1 cellular context compared by ENCODE assay signal in genomic region chr17:33864758-33865229, GRCh38.
A peak's percentile ranks its signal among the peaks of the same experiment; 100 is the strongest.
TF ChIP-seq lines count a peak whose summit lies in the region.

No MANE protein-coding gene starts in this region.

TF ChIP-seq in SK-N-SH treated with all-trans-retinoic acid at 6 μM for 48 hours, 23 proteins besides CTCF, POLR2A, EP300 and RAD21 (continued from another document):
- TF ChIP-seq CSRNP3 (CRISPR knock-in tag; IDR thresholded peaks at IDR 0.05) (no peak), ESRRG (CRISPR knock-in tag; IDR thresholded peaks at IDR 0.05) (no peak), CREB5 (CRISPR knock-in tag; IDR thresholded peaks at IDR 0.05; ENCODE audit: low read depth) (no peak), POU6F1 (CRISPR knock-in tag; IDR thresholded peaks at IDR 0.05; ENCODE audit: borderline replicate concordance, low read depth) (no peak), BACH2 (CRISPR knock-in tag; IDR thresholded peaks at IDR 0.05; ENCODE audit: borderline replicate concordance) (no peak), ZNF565 (CRISPR knock-in tag; conservative IDR thresholded peaks at IDR 0.05; ENCODE audit: low read depth) (no peak), PPARA (CRISPR knock-in tag; IDR thresholded peaks at IDR 0.05; ENCODE audit: borderline replicate concordance) (no peak), ZNF8 (CRISPR knock-in tag; IDR thresholded peaks at IDR 0.05) (peak; percentile 39; the same call in 1 of the 2 replicates), ZC3H10 (CRISPR knock-in tag; IDR thresholded peaks at IDR 0.05) (no peak), TSHZ2 (CRISPR knock-in tag; IDR thresholded peaks at IDR 0.05) (peak; percentile 56; the same call in 1 of the 2 replicates)
TF ChIP-seq in SK-N-SH treated with all-trans-retinoic acid at 6 μM for 48 hours: peak in this region for 3.
